ENCODE assay signal across 8 cellular contexts in genomic region chr7:91942312-91942711, GRCh38. TPM values are rescaled to one million over a fixed set of nuclear protein-coding genes. Genes with fewer than 3 reads are reported as not detected.
A peak's percentile ranks its signal among the peaks of the same experiment; 100 is the strongest.
DNase-seq lines count a peak whose midpoint lies in the region; ATAC-seq and TF ChIP-seq lines count a peak whose summit lies in the region.

No MANE protein-coding gene starts in this region.

- no peaks in the 10 kb centered on the region for H3K27me3 ChIP-seq in DND-41 (ENCODE audit: insufficient read depth, low read length, poor library complexity)

- H3K27ac Mint-ChIP-seq in endothelial cell (ENCODE audit: unreplicated experiment) (no peak overlapping the region), osteocyte (ENCODE audit: unreplicated experiment) (no peak overlapping the region)

- H3K27me3 Mint-ChIP-seq in endothelial cell (ENCODE audit: unreplicated experiment): peaks cover 12% of the 10 kb centered on the region
- no peaks in the 10 kb centered on the region for H3K27me3 Mint-ChIP-seq in osteocyte (ENCODE audit: unreplicated experiment)

- peak overlapping the region; percentile 98 for H3K4me3 Mint-ChIP-seq in endothelial cell (ENCODE audit: unreplicated experiment)
- peak overlapping the region; percentile 85 for H3K4me3 Mint-ChIP-seq in osteocyte (ENCODE audit: unreplicated experiment)

- H3K4me1 ChIP-seq in DND-41 (ENCODE audit: insufficient read depth, low read length): peaks cover 30% of the 10 kb centered on the region

- H3K36me3 ChIP-seq in DND-41 (ENCODE audit: insufficient read depth, low read length): no peaks in the 10 kb centered on the region

- H3K79me2 ChIP-seq in DND-41 (ENCODE audit: insufficient read depth, low read length): peaks cover 54% of the 10 kb centered on the region

- H3K4me1 Mint-ChIP-seq in endothelial cell (ENCODE audit: unreplicated experiment): peaks cover 15% of the 10 kb centered on the region
- H3K4me1 Mint-ChIP-seq in osteocyte (ENCODE audit: unreplicated experiment): peaks cover 36% of the 10 kb centered on the region

- H3K4me2 ChIP-seq in DND-41 (ENCODE audit: insufficient read depth, low read length): peak overlapping the region; percentile 67

- H3K27ac ChIP-seq in DND-41 (ENCODE audit: low read length): no peak overlapping the region

- no peak for TF ChIP-seq CTCF in DND-41 (IDR thresholded peaks at IDR 0.05; ENCODE audit: borderline replicate concordance, extremely low read depth, low read length, poor library complexity, severe bottlenecking)
- TF ChIP-seq CTCF in endothelial cell (IDR thresholded peaks at IDR 0.05; ENCODE audit: unreplicated experiment): no peak
- TF ChIP-seq CTCF in osteocyte (IDR thresholded peaks at IDR 0.05): no peak

- no peak overlapping the region for H2AFZ ChIP-seq in DND-41 (ENCODE audit: low read depth, low read length)

- no peak overlapping the region for H3K9ac ChIP-seq in DND-41 (ENCODE audit: low read depth, low read length)

- H4K20me1 ChIP-seq in DND-41 (ENCODE audit: insufficient read depth, low read length): no peaks in the 10 kb centered on the region

- ATAC-seq in DND-41 (ENCODE audit: insufficient read depth, low read depth): no peak
- ATAC-seq in activated CD4-positive, CD25-positive, alpha-beta regulatory T cell treated with anti-CD3 and anti-CD28 coated beads, Interleukin-2, amount 50 U/mL, for 24 hours: no peak

- H3K9me3 ChIP-seq in DND-41 (ENCODE audit: insufficient read depth, low read length, severe bottlenecking): no peaks in the 10 kb centered on the region

- peak overlapping the region in 1 of 2 experiments; percentile 65; a peak in 2 of 4 replicates for H3K4me3 ChIP-seq in DND-41 (ENCODE audit: low read depth in 1 of 2, low read length in 2 of 2)

- no peak for DNase-seq in DND-41
- DNase-seq in NCI-H69 (lab: John Stamatoyannopoulos, UW): peak; percentile 14
- DNase-seq in endothelial cell (ENCODE audit: low spot score): no peak
- DNase-seq in osteocyte (ENCODE audit: extremely low spot score, unreplicated experiment): no peak
- DNase-seq in NCI-H345 treated with DMSO at 0.1 percent for 48 hours (lab: John Stamatoyannopoulos, UW; ENCODE audit: unreplicated experiment): no peak
- no peak for DNase-seq in NCI-H2171 (lab: John Stamatoyannopoulos, UW)
- no peak for DNase-seq in stimulated activated CD4-positive, alpha-beta T cell treated with anti-CD3 and anti-CD28 coated beads, Interleukin-4, amount 100 ng/mL, for 1 hour

- H3K36me3 Mint-ChIP-seq in endothelial cell (ENCODE audit: low read depth, unreplicated experiment) (peaks cover 3% of the 10 kb centered on the region), osteocyte (ENCODE audit: unreplicated experiment) (no peaks in the 10 kb centered on the region)

- H3K9me3 Mint-ChIP-seq in endothelial cell (ENCODE audit: unreplicated experiment): no peaks in the 10 kb centered on the region
- H3K9me3 Mint-ChIP-seq in osteocyte (ENCODE audit: unreplicated experiment): no peaks in the 10 kb centered on the region

RNA-seq across cellular contexts. Expression of gene AKAP9, which starts 1.6 kb away (rescaled TPM):
- total RNA-seq in endothelial cell (ENCODE audit: unreplicated experiment) (37.6 TPM), osteocyte (44.9 and 47.2 TPM in 2 replicates)
